Comparison of ENCODE assay signal across 8 cellular contexts in genomic region chr3:136042608-136043221, GRCh38.
DNase-seq lines count a peak whose midpoint lies in the region; ATAC-seq, FAIRE-seq and TF ChIP-seq lines count a peak whose summit lies in the region.

No MANE protein-coding gene starts in this region.

- no peaks in the 10 kb centered on the region for H3K9me2 ChIP-seq in MM.1S (replicated peaks; ENCODE audit: insufficient read depth, low read length)

- H3K27me3 ChIP-seq in MM.1S (replicated peaks; ENCODE audit: insufficient read depth, low read length) (no peaks in the 10 kb centered on the region), pancreas (no peaks in the 10 kb centered on the region)

- peak in 2 of 4 donors; percentile 51 to 55 for ATAC-seq in pancreas
- ATAC-seq in stimulated activated naive CD8-positive, alpha-beta T cell treated with anti-CD3 and anti-CD28 coated beads, Interleukin-15, Interleukin-2, amounts not matched to agents 100 U/mL and 50 U/mL, for 24 hours: no peak
- ATAC-seq in GM18867 (IDR thresholded peaks at IDR 0.05; ENCODE audit: unreplicated experiment): no peak

- no peak overlapping the region for H3K4me2 ChIP-seq in MM.1S (ENCODE audit: low read depth, low read length)

- H3K9ac ChIP-seq in MM.1S (ENCODE audit: low read length): no peak overlapping the region

- H3K27ac ChIP-seq in MM.1S (ENCODE audit: low read length) (no peak overlapping the region), pancreas (no peak overlapping the region)

- intact Hi-C loops in pancreas (cut with DNase I): loop anchor here in 2 of 3 donors (5.0 to 10.0 kb wide), 2 partner anchors 125 to 128 kb away; no protein-coding TSS in a partner anchor

- no peaks in the 10 kb centered on the region for H3F3A ChIP-seq in MM.1S (ENCODE audit: insufficient read depth, low read length)

- H2AFZ ChIP-seq in MM.1S (ENCODE audit: low read length): no peak overlapping the region

- TF ChIP-seq CTCF in MM.1S (IDR thresholded peaks at IDR 0.05; ENCODE audit: low read length) (peak; percentile 64), fibroblast of pulmonary artery (IDR thresholded peaks at IDR 0.05; ENCODE audit: low read length, missing control alignments) (peak; percentile 59), pancreas (IDR thresholded peaks at IDR 0.05) (peak in 3 of 4 donors; percentile 26 to 52 (median 40))

- no peaks in the 10 kb centered on the region for H3K79me2 ChIP-seq in MM.1S (ENCODE audit: low read length)

- peak; percentile 74 for FAIRE-seq in pancreas (lab: Jason Lieb, UNC)

- no peaks in the 10 kb centered on the region for H3K9me3 ChIP-seq in MM.1S (replicated peaks; ENCODE audit: insufficient read depth, low read length)
- no peaks in the 10 kb centered on the region for H3K9me3 ChIP-seq in pancreas

- H3K4me1 ChIP-seq in MM.1S (ENCODE audit: low read length) (no peaks in the 10 kb centered on the region), pancreas (no peaks in the 10 kb centered on the region)

- in situ Hi-C loops in G401 (cut with HindIII; ENCODE audit: low sequenced_read_pairs): no loop called here

- H4K20me1 ChIP-seq in MM.1S (ENCODE audit: insufficient read depth, low read length): no peaks in the 10 kb centered on the region

- H3K36me3 ChIP-seq in MM.1S (replicated peaks; ENCODE audit: insufficient read depth, low read length) (no peaks in the 10 kb centered on the region), pancreas (no peaks in the 10 kb centered on the region)

- 71 to 75% methylated on average over 7 of the region's 7 CpGs for WGBS in pancreas, 2 donors

- DNase-seq in G401 (ENCODE audit: low spot score) (peak; percentile 61), MM.1S (peak; percentile 57), SHP77 treated with DMSO at 0.1 percent for 48 hours (lab: John Stamatoyannopoulos, UW) (peak; percentile 16), fibroblast of pulmonary artery (ENCODE audit: low read depth) (peak; percentile 79), pancreas (no peak), UCSD-AML1 (lab: John Stamatoyannopoulos, UW; ENCODE audit: unreplicated experiment) (no peak)
- DNase-seq in stimulated activated naive CD8-positive, alpha-beta T cell treated with anti-CD3 and anti-CD28 coated beads, Interleukin-15, Interleukin-2, amounts not matched to agents 100 U/mL and 50 U/mL, for 24 hours: no peak

- H3K4me3 ChIP-seq in MM.1S (ENCODE audit: low read length) (no peak overlapping the region), fibroblast of pulmonary artery (replicated peaks; ENCODE audit: low read depth, low read length) (no peak overlapping the region), pancreas (no peak overlapping the region)

Comparison
In these comparisons a context has a peak if more than half of its experiments do, and no peak if none do; other contexts are left out.
1. DNase-seq: peak in G401 (single experiment), MM.1S (single experiment), SHP77 treated with DMSO at 0.1 percent for 48 hours (single experiment) and fibroblast of pulmonary artery (single experiment); none in pancreas (0 of 6), stimulated activated naive CD8-positive, alpha-beta T cell treated with anti-CD3 and anti-CD28 coated beads, Interleukin-15, Interleukin-2, amounts not matched to agents 100 U/mL and 50 U/mL, for 24 hours (single experiment) and UCSD-AML1 (single experiment).
2. Peak in every context shown above with its lines, with median percentiles within 50 percentile points of each other: CTCF ChIP-seq.